Comparison of ENCODE assay signal across 1 cellular context in the genomic region with DNA sequence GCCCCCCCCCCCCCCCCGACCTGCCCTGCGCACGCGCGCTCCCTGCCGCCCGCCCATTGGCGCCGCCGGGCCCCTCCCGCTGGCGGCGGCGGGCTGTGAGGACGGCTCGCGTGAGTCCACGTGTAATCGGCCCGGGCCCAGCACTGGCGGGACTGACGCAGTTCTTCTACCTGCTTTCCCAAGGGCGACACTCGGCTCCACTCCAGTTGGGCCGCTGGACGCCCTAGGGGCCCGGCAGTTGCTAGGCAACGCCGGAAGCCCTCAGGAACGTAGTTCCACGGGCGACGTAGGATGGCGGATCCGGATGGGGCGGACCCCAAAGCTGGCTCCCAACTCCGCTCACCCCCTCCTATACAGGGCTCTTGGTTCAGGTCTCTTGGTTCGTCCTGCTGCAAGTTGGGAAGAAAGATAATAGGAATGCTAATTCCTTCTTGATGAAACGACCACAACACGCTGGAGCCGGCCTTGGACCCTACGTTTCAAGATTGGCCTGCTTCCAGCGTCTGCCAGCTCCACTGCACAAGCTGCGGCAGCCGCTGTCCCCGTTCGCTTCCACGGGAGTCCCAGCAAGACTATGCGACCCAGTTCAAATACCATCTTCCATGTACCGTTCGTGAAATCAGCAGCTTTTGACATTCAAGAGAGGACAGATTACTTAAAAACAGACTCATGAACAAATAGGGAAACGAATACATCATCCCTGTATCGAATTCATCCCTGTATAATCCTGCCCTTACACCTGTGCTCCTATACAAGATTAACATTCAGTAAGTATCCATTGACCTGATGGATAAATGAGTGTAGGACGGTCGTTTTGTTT.
TF ChIP-seq lines count a peak whose summit lies in the region.

No MANE protein-coding gene starts in this region.

TF ChIP-seq in A549, 52 proteins besides CTCF, POLR2A, EP300 and RAD21 (continued from another document):
- no peak for TF ChIP-seq ELK1 (IDR thresholded peaks at IDR 0.05; ENCODE audit: low read depth, low read length)
- no peak for TF ChIP-seq ZFP36 (IDR thresholded peaks at IDR 0.05; ENCODE audit: borderline replicate concordance, partially characterized antibody)
- TF ChIP-seq ATOH8 (CRISPR knock-in tag; IDR thresholded peaks at IDR 0.05; ENCODE audit: low read depth), result no peak
- TF ChIP-seq HOXA7 (CRISPR knock-in tag; IDR thresholded peaks at IDR 0.05), result no peak
- no peak for TF ChIP-seq RNF2 (IDR thresholded peaks at IDR 0.05; ENCODE audit: borderline replicate concordance, low read depth)
- TF ChIP-seq FOSL2 (IDR thresholded peaks at IDR 0.05), result no peak
- no peak for TF ChIP-seq FOSL2 (CRISPR knock-in tag; IDR thresholded peaks at IDR 0.05)
- TF ChIP-seq ESRRA (IDR thresholded peaks at IDR 0.05; ENCODE audit: borderline replicate concordance, low read length), result no peak
- TF ChIP-seq RCOR1 (IDR thresholded peaks at IDR 0.05; ENCODE audit: low read depth, low read length), result no peak
- no peak for TF ChIP-seq MAZ (IDR thresholded peaks at IDR 0.05; ENCODE audit: borderline replicate concordance, low read depth, low read length)
- TF ChIP-seq ZNF302 (CRISPR knock-in tag; IDR thresholded peaks at IDR 0.05), result no peak
- TF ChIP-seq JUNB (IDR thresholded peaks at IDR 0.05), result no peak
- TF ChIP-seq JUN (IDR thresholded peaks at IDR 0.05), result peak; percentile 81 to 93
- TF ChIP-seq, protein P1, sequence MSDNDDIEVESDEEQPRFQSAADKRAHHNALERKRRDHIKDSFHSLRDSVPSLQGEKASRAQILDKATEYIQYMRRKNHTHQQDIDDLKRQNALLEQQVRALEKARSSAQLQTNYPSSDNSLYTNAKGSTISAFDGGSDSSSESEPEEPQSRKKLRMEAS (IDR thresholded peaks at IDR 0.05), result peak; percentile 96
- no peak for TF ChIP-seq CBX8 (IDR thresholded peaks at IDR 0.05)
- TF ChIP-seq PHF8 (IDR thresholded peaks at IDR 0.05; ENCODE audit: borderline replicate concordance, low read depth), result peak; percentile 81
- TF ChIP-seq HDAC2 (IDR thresholded peaks at IDR 0.05), result no peak
- no peak; the same call in 1 of the 2 replicates for TF ChIP-seq GATA3 (IDR thresholded peaks at IDR 0.05; ENCODE audit: borderline replicate concordance)
- no peak for TF ChIP-seq TFCP2L1 (CRISPR knock-in tag; IDR thresholded peaks at IDR 0.05)
- peak; percentile 30; the same call in 2 of the 3 replicates for TF ChIP-seq SMC3 (IDR thresholded peaks at IDR 0.05)
- TF ChIP-seq NPAS2 (CRISPR knock-in tag; IDR thresholded peaks at IDR 0.05; ENCODE audit: borderline replicate concordance), result no peak
- TF ChIP-seq MYC (IDR thresholded peaks at IDR 0.05; ENCODE audit: borderline replicate concordance, low read length), result peak; percentile 91
- TF ChIP-seq CBX2 (IDR thresholded peaks at IDR 0.05; ENCODE audit: borderline replicate concordance, low read depth), result no peak
- no peak for TF ChIP-seq TP53 (CRISPR knock-in tag; IDR thresholded peaks at IDR 0.05)
- TF ChIP-seq NFE2L2 (conservative IDR thresholded peaks at IDR 0.05; ENCODE audit: low read length), result no peak
- TF ChIP-seq, protein P2, sequence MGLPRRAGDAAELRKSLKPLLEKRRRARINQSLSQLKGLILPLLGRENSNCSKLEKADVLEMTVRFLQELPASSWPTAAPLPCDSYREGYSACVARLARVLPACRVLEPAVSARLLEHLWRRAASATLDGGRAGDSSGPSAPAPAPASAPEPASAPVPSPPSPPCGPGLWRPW (IDR thresholded peaks at IDR 0.05), result no peak
- TF ChIP-seq RFX5 (IDR thresholded peaks at IDR 0.05), result 0 out of 2 replicates have a peak, but pooled peaks have one; percentile 52
- TF ChIP-seq, protein P3, sequence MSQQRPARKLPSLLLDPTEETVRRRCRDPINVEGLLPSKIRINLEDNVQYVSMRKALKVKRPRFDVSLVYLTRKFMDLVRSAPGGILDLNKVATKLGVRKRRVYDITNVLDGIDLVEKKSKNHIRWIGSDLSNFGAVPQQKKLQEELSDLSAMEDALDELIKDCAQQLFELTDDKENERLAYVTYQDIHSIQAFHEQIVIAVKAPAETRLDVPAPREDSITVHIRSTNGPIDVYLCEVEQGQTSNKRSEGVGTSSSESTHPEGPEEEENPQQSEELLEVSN (IDR thresholded peaks at IDR 0.05; ENCODE audit: borderline replicate concordance, low read depth), result peak; percentile 95
- no peak for TF ChIP-seq HOXB13 (CRISPR knock-in tag; IDR thresholded peaks at IDR 0.05; ENCODE audit: low read depth)
- TF ChIP-seq MAFK (IDR thresholded peaks at IDR 0.05; ENCODE audit: partially characterized antibody), result no peak
- TF ChIP-seq NR3C1 (IDR thresholded peaks at IDR 0.05), result no peak
- TF ChIP-seq, protein P4, sequence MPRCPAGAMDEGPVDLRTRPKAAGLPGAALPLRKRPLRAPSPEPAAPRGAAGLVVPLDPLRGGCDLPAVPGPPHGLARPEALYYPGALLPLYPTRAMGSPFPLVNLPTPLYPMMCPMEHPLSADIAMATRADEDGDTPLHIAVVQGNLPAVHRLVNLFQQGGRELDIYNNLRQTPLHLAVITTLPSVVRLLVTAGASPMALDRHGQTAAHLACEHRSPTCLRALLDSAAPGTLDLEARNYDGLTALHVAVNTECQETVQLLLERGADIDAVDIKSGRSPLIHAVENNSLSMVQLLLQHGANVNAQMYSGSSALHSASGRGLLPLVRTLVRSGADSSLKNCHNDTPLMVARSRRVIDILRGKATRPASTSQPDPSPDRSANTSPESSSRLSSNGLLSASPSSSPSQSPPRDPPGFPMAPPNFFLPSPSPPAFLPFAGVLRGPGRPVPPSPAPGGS (IDR thresholded peaks at IDR 0.05), result peak; percentile 75; the same call in 1 of the 3 replicates
